In the genomic region with DNA sequence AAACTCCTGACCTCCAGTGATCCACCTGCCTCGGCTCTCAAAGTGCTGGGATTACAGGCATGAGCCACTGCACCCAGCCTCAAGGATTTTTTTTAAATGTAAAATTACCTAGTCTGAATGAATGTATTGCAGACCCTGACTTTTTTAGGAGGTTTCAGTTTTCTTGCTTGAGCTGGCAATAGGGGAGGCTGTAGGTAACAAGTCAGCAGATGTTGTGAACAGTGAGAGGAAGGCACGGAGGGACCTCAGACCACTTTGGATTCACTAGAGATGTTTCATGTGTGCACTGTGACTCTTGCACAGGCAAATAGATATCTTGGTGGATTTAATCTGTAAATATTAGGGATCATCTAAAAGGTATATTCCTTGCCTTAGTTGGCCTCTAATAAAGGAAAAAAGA, we compare ENCODE assay signal across 11 cellular contexts. TPM values are rescaled to one million over a fixed set of nuclear protein-coding genes. Genes with fewer than 3 reads are reported as not detected.
DNase-seq lines count a peak whose midpoint lies in the region; ATAC-seq and TF ChIP-seq lines count a peak whose summit lies in the region.
"Had no signal": no experiment of that assay in that cellular context is flagged by ENCODE, and none has a peak within 500 bp of the region (broad histone marks: within the 10 kb centered on the region; RNA-seq: fewer than 3 reads in every experiment).

No MANE protein-coding gene starts in this region.

- H3K4me1 Mint-ChIP-seq in activated T-cell treated with anti-CD3 and anti-CD28 coated beads, Interleukin-2, amount 50 U/mL, for 24 hours (ENCODE audit: low read depth), result peaks cover 94% of the 10 kb centered on the region
- H3K4me1 Mint-ChIP-seq in WTC11, result peaks cover 73% of the 10 kb centered on the region
- peaks cover 45 to 93% of the 10 kb centered on the region in 2 donors for H3K4me1 Mint-ChIP-seq in stimulated activated naive B cell treated with anti-CD40 and anti-IgM and Interleukin-4, amounts not matched to agents 10 μg/mL and 1 μg/mL and 100 μg/mL, for 72 hours

- H3K27me3 ChIP-seq in fibroblast of lung (ENCODE audit: control insufficient read depth, insufficient read depth, low read length), result no peaks in the 10 kb centered on the region
- no peaks in the 10 kb centered on the region for H3K27me3 ChIP-seq in Peyer's patch

- POLR2A ChIA-PET in WTC11 (lab: Charles Lee) (interaction anchor here (0.5 kb wide), 1 partner anchor 16 kb away, joined by 3 read pairs; no protein-coding TSS in a partner anchor), GM10248 (lab: Yijun Ruan, JAX) (interaction anchor here (0.6 kb wide), 1 partner anchor 216 kb away, joined by 4 read pairs; no protein-coding TSS in a partner anchor)

- CTCF ChIA-PET in WTC11 (lab: Charles Lee) (interaction anchor here (1.2 to 1.5 kb wide), 2 partner anchors 37 to 412 kb away, joined by 3 read pairs; no protein-coding TSS in a partner anchor), GM10248 (lab: Yijun Ruan, JAX) (interaction anchor here (1.2 to 1.8 kb wide), 5 partner anchors 11 to 43 kb away, joined by 3 to 5 read pairs (median 4); no protein-coding TSS in a partner anchor)

- TF ChIP-seq CTCF in WTC11 (IDR thresholded peaks at IDR 0.05) (no peak), fibroblast of lung (conservative IDR thresholded peaks at IDR 0.05 in 1 of 2, IDR thresholded peaks at IDR 0.05 in 1 of 2; ENCODE audit: low read depth in 1 of 2, low read length in 2 of 2) (no peak), GM10248 (IDR thresholded peaks at IDR 0.05; ENCODE audit: control extremely low read depth, extremely low read depth, low read depth, missing control alignments) (no peak), Peyer's patch (IDR thresholded peaks at IDR 0.05) (no peak)

- no peak overlapping the region for H3K4me3 ChIP-seq in fibroblast of lung (replicated peaks in 1 of 4; ENCODE audit: control extremely low read depth in 1 of 4, insufficient read depth in 1 of 4, low read depth in 3 of 4, low read length in 4 of 4)
- H3K4me3 ChIP-seq in Peyer's patch, result no peak overlapping the region

- peak overlapping the region; percentile 94 for H3K27ac Mint-ChIP-seq in activated T-cell treated with anti-CD3 and anti-CD28 coated beads, Interleukin-2, amount 50 U/mL, for 24 hours
- peak overlapping the region; percentile 86 for H3K27ac Mint-ChIP-seq in WTC11
- peak overlapping the region; percentile 7 for H3K27ac Mint-ChIP-seq in stimulated activated naive B cell treated with anti-CD40 and anti-IgM and Interleukin-4, amounts not matched to agents 10 μg/mL and 1 μg/mL and 100 μg/mL, for 72 hours

- peak overlapping the region; percentile 26 for H3K27ac ChIP-seq in fibroblast of lung (ENCODE audit: insufficient read depth, low read length)
- peak overlapping the region in 2 of 4 donors; percentile 2 to 4 for H3K27ac ChIP-seq in Peyer's patch

- H3K79me2 ChIP-seq in fibroblast of lung (ENCODE audit: control insufficient read depth, insufficient read depth, low read length), result peaks cover 98% of the 10 kb centered on the region

- peak overlapping the region; percentile 28 for H3K4me2 ChIP-seq in fibroblast of lung (ENCODE audit: extremely low read depth, insufficient read depth, low read length)

- H3K36me3 Mint-ChIP-seq in activated T-cell treated with anti-CD3 and anti-CD28 coated beads, Interleukin-2, amount 50 U/mL, for 24 hours (ENCODE audit: low read depth), result peaks cover 99% of the 10 kb centered on the region
- H3K36me3 Mint-ChIP-seq in WTC11, result peaks cover 7% of the 10 kb centered on the region
- peaks cover 26 to 39% of the 10 kb centered on the region in 2 donors for H3K36me3 Mint-ChIP-seq in stimulated activated naive B cell treated with anti-CD40 and anti-IgM and Interleukin-4, amounts not matched to agents 10 μg/mL and 1 μg/mL and 100 μg/mL, for 72 hours

- H3K9me3 ChIP-seq in fibroblast of lung (ENCODE audit: control insufficient read depth, insufficient read depth, low read depth, low read length) (no peaks in the 10 kb centered on the region), Peyer's patch (no peaks in the 10 kb centered on the region)

- H3K27me3 Mint-ChIP-seq in activated T-cell treated with anti-CD3 and anti-CD28 coated beads, Interleukin-2, amount 50 U/mL, for 24 hours, result no peaks in the 10 kb centered on the region
- H3K27me3 Mint-ChIP-seq in WTC11 (ENCODE audit: low read depth), result no peaks in the 10 kb centered on the region
- no peaks in the 10 kb centered on the region for H3K27me3 Mint-ChIP-seq in stimulated activated naive B cell treated with anti-CD40 and anti-IgM and Interleukin-4, amounts not matched to agents 10 μg/mL and 1 μg/mL and 100 μg/mL, for 72 hours

- ATAC-seq in WTC11, result no peak
- no peak for ATAC-seq in stimulated activated naive B cell treated with anti-CD40 and anti-IgM and Interleukin-4, amounts not matched to agents 10 μg/mL and 1 μg/mL and 100 μg/mL, for 72 hours (replicated peaks)

- peaks cover 10% of the 10 kb centered on the region for H3K4me1 ChIP-seq in fibroblast of lung (ENCODE audit: control insufficient read depth, extremely low read depth, insufficient read depth, low read length)
- peaks cover 2 to 90% (median 23%) of the 10 kb centered on the region in 4 donors for H3K4me1 ChIP-seq in Peyer's patch

- no peak overlapping the region for H2AFZ ChIP-seq in fibroblast of lung (ENCODE audit: low read length)

- TF ChIP-seq POLR2A in Peyer's patch (IDR thresholded peaks at IDR 0.05), result no peak

- DNase-seq in activated T-cell treated with anti-CD3 and anti-CD28 coated beads, Interleukin-2, amount 50 U/mL, for 24 hours, result no peak
- DNase-seq in activated T-cell treated with anti-CD3 and anti-CD28 coated beads for 4 hours (no peak), WTC11 (ENCODE audit: low spot score) (no peak), fibroblast of lung (ENCODE audit: low read depth in 2 of 2) (no peak), GM10248 (ENCODE audit: extremely low spot score) (no peak), H4 (ENCODE audit: low spot score) (no peak), Peyer's patch (no peak)
- DNase-seq in stimulated activated naive B cell treated with anti-CD40 and anti-IgM and Interleukin-4, amounts not matched to agents 10 μg/mL and 1 μg/mL and 100 μg/mL, for 72 hours, result no peak
- DNase-seq: anterior cingulate cortex; KG1; stimulated activated CD4-positive, alpha-beta T cell treated with anti-CD3 and anti-CD28 coated beads, Interleukin-12 subunit alpha, Interleukin-12 subunit beta, amount 100 ng/mL, for 4 hours had no signal

- H3K36me3 ChIP-seq in fibroblast of lung (ENCODE audit: control insufficient read depth, insufficient read depth, low read length), result no peaks in the 10 kb centered on the region
- H3K36me3 ChIP-seq in Peyer's patch, result no peaks in the 10 kb centered on the region

- H3K9ac ChIP-seq in fibroblast of lung (ENCODE audit: insufficient read depth, low read length), result no peak overlapping the region

- H3K4me3 Mint-ChIP-seq in activated T-cell treated with anti-CD3 and anti-CD28 coated beads, Interleukin-2, amount 50 U/mL, for 24 hours, result peak overlapping the region; percentile 89
- H3K4me3 Mint-ChIP-seq in WTC11, result peak overlapping the region; percentile 26; the same call in 1 of the 2 replicates
- peak overlapping the region in 1 of 2 donors; percentile 48 for H3K4me3 Mint-ChIP-seq in stimulated activated naive B cell treated with anti-CD40 and anti-IgM and Interleukin-4, amounts not matched to agents 10 μg/mL and 1 μg/mL and 100 μg/mL, for 72 hours

- peaks cover 2% of the 10 kb centered on the region for H3K9me3 Mint-ChIP-seq in activated T-cell treated with anti-CD3 and anti-CD28 coated beads, Interleukin-2, amount 50 U/mL, for 24 hours
- no peaks in the 10 kb centered on the region for H3K9me3 Mint-ChIP-seq in WTC11
- peaks cover 0 to 1% of the 10 kb centered on the region in 2 donors for H3K9me3 Mint-ChIP-seq in stimulated activated naive B cell treated with anti-CD40 and anti-IgM and Interleukin-4, amounts not matched to agents 10 μg/mL and 1 μg/mL and 100 μg/mL, for 72 hours

- no peaks in the 10 kb centered on the region for H4K20me1 ChIP-seq in fibroblast of lung (ENCODE audit: control insufficient read depth, extremely low read depth, insufficient read depth, low read length)

TF ChIP-seq in WTC11, 78 proteins besides CTCF, POLR2A, EP300 and RAD21 (continues in another document):
- TF ChIP-seq, protein P1, sequence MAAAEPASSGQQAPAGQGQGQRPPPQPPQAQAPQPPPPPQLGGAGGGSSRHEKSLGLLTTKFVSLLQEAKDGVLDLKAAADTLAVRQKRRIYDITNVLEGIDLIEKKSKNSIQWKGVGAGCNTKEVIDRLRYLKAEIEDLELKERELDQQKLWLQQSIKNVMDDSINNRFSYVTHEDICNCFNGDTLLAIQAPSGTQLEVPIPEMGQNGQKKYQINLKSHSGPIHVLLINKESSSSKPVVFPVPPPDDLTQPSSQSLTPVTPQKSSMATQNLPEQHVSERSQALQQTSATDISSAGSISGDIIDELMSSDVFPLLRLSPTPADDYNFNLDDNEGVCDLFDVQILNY (CRISPR knock-in tag; IDR thresholded peaks at IDR 0.05), result no peak
- TF ChIP-seq HMGA2 (CRISPR knock-in tag; IDR thresholded peaks at IDR 0.05), result no peak

RNA-seq across cellular contexts. Expression of a gene that starts 6.4 kb away (rescaled TPM):
- total RNA-seq in WTC11 (2021) (165 to 192 TPM (median 167 TPM) in 3 replicates), fibroblast of lung (89.6 and 97.3 TPM in 2 replicates), Peyer's patch (100 to 1,000 TPM in 2 of 4 donors, 10 to 100 TPM in 2; 83.3 to 132 (median 106) TPM)
- 128 and 133 TPM in 2 replicates for polyA plus RNA-seq in fibroblast of lung
- polyA plus RNA-seq in fibroblast of lung (2012), result 156 and 174 TPM in 2 replicates
- polyA minus RNA-seq in fibroblast of lung (ENCODE audit: low replicate concordance), result 6.8 and 9.9 TPM in 2 replicates
- 203 and 236 TPM in 2 replicates for total RNA-seq in H4 (2014; rRNA removed; shearing (Covaris generic))

RNA-seq across cellular contexts. Expression of a gene that starts 27.7 kb away (rescaled TPM):
- total RNA-seq in WTC11 (2021) (42.2 to 44.7 TPM (median 43.4 TPM) in 3 replicates), fibroblast of lung (53.3 and 62.7 TPM in 2 replicates), Peyer's patch (100 to 1,000 TPM in 1 of 4 donors, 10 to 100 TPM in 3; 39.9 to 172 (median 58.9) TPM)
- polyA plus RNA-seq in fibroblast of lung, result 8.7 and 13.0 TPM in 2 replicates
- polyA plus RNA-seq in fibroblast of lung (2012), result 15.6 and 24.8 TPM in 2 replicates
- polyA minus RNA-seq in fibroblast of lung (ENCODE audit: low replicate concordance), result 1.3 and 6.7 TPM in 2 replicates
- total RNA-seq in H4 (2014; rRNA removed; shearing (Covaris generic)), result 5.1 and 14.1 TPM in 2 replicates

Comparison
In these comparisons a context has a peak if more than half of its experiments do, and no peak if none do; other contexts are left out.
1. H3K27ac Mint-ChIP-seq: peak in every context shown above with its lines; median percentile 94 in activated T-cell treated with anti-CD3 and anti-CD28 coated beads, Interleukin-2, amount 50 U/mL, for 24 hours; 86 in WTC11; 7 in stimulated activated naive B cell treated with anti-CD40 and anti-IgM and Interleukin-4, amounts not matched to agents 10 μg/mL and 1 μg/mL and 100 μg/mL, for 72 hours.